15 cellular contexts compared by ENCODE assay signal in the genomic region with DNA sequence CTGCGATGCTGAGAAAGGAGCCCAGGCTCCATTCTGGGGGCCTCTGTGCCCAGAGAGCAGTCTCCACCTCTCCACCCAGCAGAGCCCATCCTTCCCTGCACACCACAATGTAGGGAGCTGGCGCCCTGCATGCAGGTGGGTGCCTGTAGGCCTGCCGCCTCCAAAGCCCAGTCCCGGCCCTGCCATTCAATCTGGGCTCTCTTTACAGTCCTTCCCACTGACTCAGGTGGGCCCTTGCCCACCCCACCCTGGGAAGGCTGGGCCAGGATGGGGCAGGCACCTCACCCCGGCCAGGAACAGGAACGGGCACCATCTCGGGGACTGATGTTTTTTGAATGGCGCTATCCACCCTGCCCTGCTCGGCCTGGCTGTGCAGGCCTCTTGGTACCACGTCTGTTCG.
"Had no signal": no experiment of that assay in that cellular context is flagged by ENCODE, and none has a peak within 500 bp of the region (broad histone marks: within the 10 kb centered on the region; RNA-seq: fewer than 3 reads in every experiment).

No MANE protein-coding gene starts in this region.

- H3K4me1 ChIP-seq: pancreas, SJCRH30, tibial nerve had no signal

- H3K36me3 Mint-ChIP-seq: activated CD4-positive, alpha-beta memory T cell treated with anti-CD3 and anti-CD28 coated beads for 36 hours had no signal

- H3K27me3 Mint-ChIP-seq: activated CD4-positive, alpha-beta memory T cell treated with anti-CD3 and anti-CD28 coated beads for 36 hours; effector memory CD8-positive, alpha-beta T cell had no signal

- H3K9me3 Mint-ChIP-seq: activated CD4-positive, alpha-beta memory T cell treated with anti-CD3 and anti-CD28 coated beads for 36 hours; activated T-cell treated with anti-CD3 and anti-CD28 coated beads, Interleukin-2, amount 50 U/mL, for 72 hours; effector memory CD8-positive, alpha-beta T cell had no signal

- H3K27ac Mint-ChIP-seq: activated CD4-positive, alpha-beta memory T cell treated with anti-CD3 and anti-CD28 coated beads for 36 hours; activated T-cell treated with anti-CD3 and anti-CD28 coated beads, Interleukin-2, amount 50 U/mL, for 72 hours; effector memory CD8-positive, alpha-beta T cell had no signal

- DNase-seq: activated CD4-positive, alpha-beta memory T cell treated with anti-CD3 and anti-CD28 coated beads for 36 hours; activated naive CD4-positive, alpha-beta T cell; activated T-cell treated with anti-CD3 and anti-CD28 coated beads, Interleukin-2, amount 50 U/mL, for 72 hours; caudate nucleus; cortex of kidney; effector memory CD8-positive, alpha-beta T cell; hippocampal formation; mesendoderm; retina; SJCRH30; small intestine; T-helper 9 cell had no signal

- H3K27ac ChIP-seq: pancreas, SJCRH30, tibial nerve had no signal

- ATAC-seq: activated T-cell treated with anti-CD3 and anti-CD28 coated beads, Interleukin-2, amount 50 U/mL, for 72 hours; effector memory CD8-positive, alpha-beta T cell; left colon; pancreas had no signal

- H3K27me3 ChIP-seq: pancreas, tibial nerve had no signal

- FAIRE-seq: pancreas, small intestine had no signal

- H3K4me3 Mint-ChIP-seq: activated CD4-positive, alpha-beta memory T cell treated with anti-CD3 and anti-CD28 coated beads for 36 hours; activated T-cell treated with anti-CD3 and anti-CD28 coated beads, Interleukin-2, amount 50 U/mL, for 72 hours; effector memory CD8-positive, alpha-beta T cell had no signal
